Comparison of ENCODE assay signal across 12 cellular contexts in the genomic region with DNA sequence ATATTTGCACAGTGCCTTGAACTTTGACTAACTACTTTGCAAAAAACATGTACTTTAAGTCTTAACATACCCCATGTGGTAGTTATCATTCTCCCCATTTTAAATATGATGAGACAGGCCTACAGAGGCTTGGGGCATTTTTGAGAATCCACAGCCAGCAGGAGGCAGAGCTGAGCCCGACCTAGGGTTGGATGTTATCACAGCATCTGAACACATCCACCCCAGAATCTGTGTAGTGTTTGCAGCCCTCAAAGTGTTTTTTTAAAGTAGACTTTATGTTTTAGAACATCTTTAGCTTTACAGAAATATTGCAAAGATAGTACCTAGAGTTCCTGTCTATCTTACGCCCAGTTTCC. TPM values are rescaled to one million over a fixed set of nuclear protein-coding genes. Genes with fewer than 3 reads are reported as not detected.
DNase-seq lines count a peak whose midpoint lies in the region; FAIRE-seq and TF ChIP-seq lines count a peak whose summit lies in the region.
"Had no signal": no experiment of that assay in that cellular context is flagged by ENCODE, and none has a peak within 500 bp of the region (broad histone marks: within the 10 kb centered on the region; RNA-seq: fewer than 3 reads in every experiment).

No MANE protein-coding gene starts in this region.

- no peaks in the 10 kb centered on the region for H3K79me2 ChIP-seq in astrocyte (ENCODE audit: insufficient read depth, low read length)

- H3K4me3 ChIP-seq in GM06990 (replicated peaks; ENCODE audit: low read depth, low read length) (no peak overlapping the region), astrocyte (ENCODE audit: insufficient read depth, low read depth, low read length) (no peak overlapping the region)
- H3K4me3 ChIP-seq: suprapubic skin had no signal

- TF ChIP-seq CTCF in GM06990 (IDR thresholded peaks at IDR 0.05; ENCODE audit: insufficient read depth, low read length, poor library complexity, severe bottlenecking) = peak; percentile 52
- peak; percentile 44; the same call in 1 of the 2 replicates for TF ChIP-seq CTCF in HFFc6 (IDR thresholded peaks at IDR 0.05)
- peak; percentile 17 for TF ChIP-seq CTCF in astrocyte (IDR thresholded peaks at IDR 0.05; ENCODE audit: insufficient read depth, low read depth, low read length)

- H3K4me2 ChIP-seq in astrocyte (ENCODE audit: low read length) = no peak overlapping the region

- FAIRE-seq in astrocyte (lab: Jason Lieb, UNC) = no peak

- no peaks in the 10 kb centered on the region for H3K27me3 ChIP-seq in GM06990 (replicated peaks; ENCODE audit: control insufficient read depth, insufficient read depth, low read length)
- peaks cover 2% of the 10 kb centered on the region for H3K27me3 ChIP-seq in astrocyte (ENCODE audit: insufficient read depth, low read length)

- H3K4me1 Mint-ChIP-seq in HFFc6 (ENCODE audit: low read depth) = no peaks in the 10 kb centered on the region
- H3K4me1 Mint-ChIP-seq in astrocyte (ENCODE audit: low read depth, unreplicated experiment) = no peaks in the 10 kb centered on the region
- H3K4me1 Mint-ChIP-seq in immature natural killer cell = no peaks in the 10 kb centered on the region
- H3K4me1 Mint-ChIP-seq in activated naive CD4-positive, alpha-beta T cell treated with anti-CD3 and anti-CD28 coated beads, Interleukin-2, amount 10 ng/mL, durations not matched to agents 7 days and 5 days = peaks cover 4% of the 10 kb centered on the region

- H3K27me3 Mint-ChIP-seq in HFFc6 (ENCODE audit: insufficient read depth) = peaks cover 9% of the 10 kb centered on the region
- peaks cover 10% of the 10 kb centered on the region for H3K27me3 Mint-ChIP-seq in astrocyte (ENCODE audit: low read depth, unreplicated experiment)
- peaks cover 0 to 1% (median 0%) of the 10 kb centered on the region in 3 donors for H3K27me3 Mint-ChIP-seq in immature natural killer cell (ENCODE audit: low read depth in 3 of 3)
- peaks cover 8% of the 10 kb centered on the region for H3K27me3 Mint-ChIP-seq in activated naive CD4-positive, alpha-beta T cell treated with anti-CD3 and anti-CD28 coated beads, Interleukin-2, amount 10 ng/mL, durations not matched to agents 7 days and 5 days

- H3K9me3 Mint-ChIP-seq in HFFc6 (no peaks in the 10 kb centered on the region), astrocyte (ENCODE audit: unreplicated experiment) (no peaks in the 10 kb centered on the region), immature natural killer cell (no peaks in the 10 kb centered on the region)
- H3K9me3 Mint-ChIP-seq in activated naive CD4-positive, alpha-beta T cell treated with anti-CD3 and anti-CD28 coated beads, Interleukin-2, amount 10 ng/mL, durations not matched to agents 7 days and 5 days = no peaks in the 10 kb centered on the region

- no peak for DNase-seq in GM06990 (ENCODE audit: extremely low read depth, insufficient read length)
- no peak for DNase-seq in HFFc6
- no peak for DNase-seq in astrocyte (ENCODE audit: low read depth)
- peak; percentile 47 for DNase-seq in islet precursor cell
- DNase-seq in immature natural killer cell = no peak
- DNase-seq in NCI-H526 treated with DMSO at 0.1 percent for 48 hours (lab: John Stamatoyannopoulos, UW) = no peak
- no peak for DNase-seq in activated naive CD4-positive, alpha-beta T cell treated with anti-CD3 and anti-CD28 coated beads, Interleukin-2, amount 10 ng/mL, durations not matched to agents 7 days and 5 days
- DNase-seq: Caco-2, NCI-H2171 treated with DMSO at 0.1 percent for 48 hours had no signal

- H3K4me1 ChIP-seq in astrocyte (ENCODE audit: insufficient read depth, low read length) = no peaks in the 10 kb centered on the region
- H3K4me1 ChIP-seq: suprapubic skin had no signal

- CTCF ChIA-PET in activated naive CD4-positive, alpha-beta T cell treated with anti-CD3 and anti-CD28 coated beads, Interleukin-2, amount 10 ng/mL, durations not matched to agents 7 days and 5 days (lab: Charles Lee) = no interaction called here

- H3K9me3 ChIP-seq in astrocyte (ENCODE audit: insufficient read depth, low read depth, low read length) = no peaks in the 10 kb centered on the region
- H3K9me3 ChIP-seq: Caco-2, suprapubic skin had no signal

- no peaks in the 10 kb centered on the region for H3K36me3 ChIP-seq in GM06990 (ENCODE audit: control insufficient read depth, insufficient read depth, low read length)
- no peaks in the 10 kb centered on the region for H3K36me3 ChIP-seq in astrocyte (ENCODE audit: insufficient read depth, low read length)
- H3K36me3 ChIP-seq: suprapubic skin had no signal

- H3K27ac ChIP-seq in astrocyte (ENCODE audit: low read depth, low read length) = no peak overlapping the region
- H3K27ac ChIP-seq: suprapubic skin had no signal

- H2AFZ ChIP-seq in astrocyte (ENCODE audit: low read depth, low read length) = no peak overlapping the region

- H3K36me3 Mint-ChIP-seq in HFFc6 (ENCODE audit: low read depth) = no peaks in the 10 kb centered on the region
- H3K36me3 Mint-ChIP-seq in astrocyte (ENCODE audit: low read depth, unreplicated experiment) = no peaks in the 10 kb centered on the region
- no peaks in the 10 kb centered on the region for H3K36me3 Mint-ChIP-seq in immature natural killer cell
- H3K36me3 Mint-ChIP-seq in activated naive CD4-positive, alpha-beta T cell treated with anti-CD3 and anti-CD28 coated beads, Interleukin-2, amount 10 ng/mL, durations not matched to agents 7 days and 5 days = no peaks in the 10 kb centered on the region

- H3K4me3 Mint-ChIP-seq in HFFc6 (no peak overlapping the region), astrocyte (ENCODE audit: unreplicated experiment) (no peak overlapping the region), immature natural killer cell (no peak overlapping the region)
- H3K4me3 Mint-ChIP-seq in activated naive CD4-positive, alpha-beta T cell treated with anti-CD3 and anti-CD28 coated beads, Interleukin-2, amount 10 ng/mL, durations not matched to agents 7 days and 5 days = no peak overlapping the region

- H4K20me1 ChIP-seq in astrocyte (ENCODE audit: insufficient read depth, low read length) = no peaks in the 10 kb centered on the region

- no peak overlapping the region for H3K9ac ChIP-seq in astrocyte (ENCODE audit: low read length)

- no peak overlapping the region for H3K27ac Mint-ChIP-seq in HFFc6
- no peak overlapping the region for H3K27ac Mint-ChIP-seq in astrocyte (ENCODE audit: unreplicated experiment)
- no peak overlapping the region for H3K27ac Mint-ChIP-seq in immature natural killer cell
- no peak overlapping the region for H3K27ac Mint-ChIP-seq in activated naive CD4-positive, alpha-beta T cell treated with anti-CD3 and anti-CD28 coated beads, Interleukin-2, amount 10 ng/mL, durations not matched to agents 7 days and 5 days

RNA-seq across cellular contexts. Expression of a gene that starts 17.6 kb away (rescaled TPM):
- total RNA-seq in HFFc6 (2021; fragmentation: NEBNext Ultra II Directional; extraction: Animal tissue kit (Norgen Biotek cat#: 25700)) = not detected
- not detected in 2 replicates for total RNA-seq in astrocyte
- polyA plus RNA-seq in immature natural killer cell = not detected
- total RNA-seq: esophagus mucosa, RPMI7951, suprapubic skin had no signal

RNA-seq across cellular contexts. Expression of a gene that starts 20.4 kb away (rescaled TPM):
- not detected for total RNA-seq in HFFc6 (2021; fragmentation: NEBNext Ultra II Directional; extraction: Animal tissue kit (Norgen Biotek cat#: 25700))
- not detected in 2 replicates for total RNA-seq in astrocyte
- not detected for polyA plus RNA-seq in immature natural killer cell
- total RNA-seq: RPMI7951, suprapubic skin had no signal
